In the genomic region with DNA sequence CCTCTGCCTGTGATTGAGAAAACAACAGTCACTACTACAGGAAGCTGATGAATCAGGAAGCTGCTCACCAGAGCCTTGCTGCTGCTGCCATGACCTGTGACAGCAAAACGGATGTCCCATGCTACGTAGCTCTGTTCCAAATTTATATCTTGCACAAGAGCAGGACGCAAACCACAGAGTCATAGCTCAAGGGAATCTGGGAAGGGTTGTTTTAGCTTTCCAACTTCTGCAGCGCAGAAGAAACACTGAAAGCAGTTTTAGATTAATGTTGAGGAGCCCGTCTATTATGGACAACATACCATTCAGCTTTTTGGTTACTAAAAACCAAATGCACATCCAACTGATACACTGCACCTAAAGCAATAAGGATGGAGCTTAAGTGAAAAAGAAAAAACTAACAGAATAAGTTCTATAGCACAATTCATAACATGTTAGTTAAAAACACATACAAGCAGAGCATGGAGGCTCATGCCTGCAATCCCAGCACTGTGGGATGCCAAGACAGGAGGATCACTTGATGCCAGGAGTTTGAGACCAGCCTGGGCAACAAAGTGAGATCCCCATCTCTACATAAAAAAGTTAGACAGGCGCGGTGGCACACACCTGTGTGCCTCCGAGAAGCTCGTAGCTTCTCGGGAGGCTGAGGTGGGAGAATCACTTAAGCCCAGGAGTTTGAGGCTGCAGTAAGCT, we compare ENCODE assay signal across 8 cellular contexts. TPM values are rescaled to one million over a fixed set of nuclear protein-coding genes. Genes with fewer than 3 reads are reported as not detected.
A peak's percentile ranks its signal among the peaks of the same experiment; 100 is the strongest.
DNase-seq lines count a peak whose midpoint lies in the region; ATAC-seq and TF ChIP-seq lines count a peak whose summit lies in the region.

No MANE protein-coding gene starts in this region.

- H3K79me2 ChIP-seq in HCT116 (ENCODE audit: insufficient read depth, low read length) (no peaks in the 10 kb centered on the region), SK-N-SH (ENCODE audit: insufficient read depth) (no peaks in the 10 kb centered on the region)

- POLR2A ChIA-PET in HCT116 (lab: Charles Lee), result interaction anchor here (1.6 kb wide), 1 partner anchor 9 kb away, joined by 3 read pairs; no protein-coding TSS in a partner anchor
- POLR2A ChIA-PET in SK-N-SH (lab: Yijun Ruan, JAX), result no interaction called here

- CTCF ChIA-PET in HCT116 (lab: Charles Lee) (interaction anchor here (1.4 kb wide), 2 partner anchors 8 to 11 kb away, joined by 6 to 11 read pairs; no protein-coding TSS in a partner anchor), SK-N-SH (lab: Yijun Ruan, JAX) (interaction anchor here (1.2 to 12.2 kb wide), 9 partner anchors 10 to 137 kb away, joined by 3 to 111 read pairs (median 5); no protein-coding TSS in a partner anchor)

- ATAC-seq in HCT116, result no peak
- peak; percentile 79 for ATAC-seq in body of pancreas
- ATAC-seq in HG03439 (IDR thresholded peaks at IDR 0.05; ENCODE audit: unreplicated experiment), result no peak
- no peak for ATAC-seq in HG03469 (IDR thresholded peaks at IDR 0.05; ENCODE audit: unreplicated experiment)
- no peak for ATAC-seq in GM19035 (IDR thresholded peaks at IDR 0.05; ENCODE audit: unreplicated experiment)

- H3K9ac ChIP-seq in HCT116 (ENCODE audit: low read length) (no peak overlapping the region), SK-N-SH (no peak overlapping the region)

- H3K4me2 ChIP-seq in HCT116 (ENCODE audit: low read length), result no peak overlapping the region
- H3K4me2 ChIP-seq in SK-N-SH, result peak overlapping the region; percentile 52

- DNase-seq in HCT116 (ENCODE audit: low read depth, low spot score), result no peak
- DNase-seq in SK-N-SH, result no peak
- peak; percentile 34 to 83 (median 58) for DNase-seq in body of pancreas
- peak; percentile 85 for DNase-seq in kidney tubule cell (ENCODE audit: low spot score)
- DNase-seq in stimulated activated CD4-positive, alpha-beta T cell treated with anti-CD3 and anti-CD28 coated beads, Interleukin-4, amount 100 ng/mL, for 48 hours (ENCODE audit: low read depth in 2 of 2), result peak; percentile 21 to 23

- H4K20me1 ChIP-seq in HCT116 (ENCODE audit: insufficient read depth) (no peaks in the 10 kb centered on the region), SK-N-SH (ENCODE audit: insufficient read depth) (no peaks in the 10 kb centered on the region)

- TF ChIP-seq POLR2A in HCT116 (IDR thresholded peaks at IDR 0.05; ENCODE audit: borderline replicate concordance, extremely low read depth, insufficient read depth, insufficient read length) (no peak), body of pancreas (IDR thresholded peaks at IDR 0.05) (no peak)

- BruUV-seq in HCT116 (replicated peaks; lab: Mats Ljungman, UMichigan), result no TSS peak

- intact Hi-C loops in HCT116 (cut with micrococcal nuclease) (no loop called here), body of pancreas (cut with DNase I) (no loop called here)

- H3K9me2 ChIP-seq in HCT116 (ENCODE audit: insufficient read depth) (no peaks in the 10 kb centered on the region), SK-N-SH (no peaks in the 10 kb centered on the region)

- H3K4me3 ChIP-seq in HCT116 (replicated peaks in 1 of 2; ENCODE audit: low read depth in 1 of 2, low read length in 2 of 2) (no peak overlapping the region), SK-N-SH (ENCODE audit: low read depth in 2 of 2, low read length in 1 of 2) (no peak overlapping the region), body of pancreas (no peak overlapping the region)

- TF ChIP-seq CTCF in HCT116 (IDR thresholded peaks at IDR 0.05 in 2 of 3, conservative IDR thresholded peaks at IDR 0.05 in 1 of 3; ENCODE audit: borderline replicate concordance in 1 of 3, insufficient read depth in 1 of 3, low read depth in 2 of 3, low read length in 2 of 3) (no peak), SK-N-SH (IDR thresholded peaks at IDR 0.05) (no peak), body of pancreas (IDR thresholded peaks at IDR 0.05) (no peak)

- H3K27ac ChIP-seq in HCT116 (ENCODE audit: low read depth, low read length) (no peak overlapping the region), SK-N-SH (ENCODE audit: low read depth in 2 of 2, low read length in 1 of 2) (peak overlapping the region in 1 of 2 experiments; percentile 58; a peak in 2 of 4 replicates), body of pancreas (peak overlapping the region in 3 of 4 donors; percentile 2 to 19 (median 6))

- no peaks in the 10 kb centered on the region for H3K9me3 ChIP-seq in HCT116 (ENCODE audit: control insufficient read depth in 1 of 2, insufficient read depth in 1 of 2, low read depth in 1 of 2, low read length in 2 of 2)
- no peaks in the 10 kb centered on the region for H3K9me3 ChIP-seq in SK-N-SH
- H3K9me3 ChIP-seq in body of pancreas, result no peaks in the 10 kb centered on the region

- H3K27me3 ChIP-seq in HCT116 (ENCODE audit: insufficient read depth, low read length) (no peaks in the 10 kb centered on the region), SK-N-SH (ENCODE audit: insufficient read depth) (no peaks in the 10 kb centered on the region), body of pancreas (no peaks in the 10 kb centered on the region)

- TF ChIP-seq RAD21 in HCT116 (IDR thresholded peaks at IDR 0.05; ENCODE audit: low read depth) (no peak), SK-N-SH (IDR thresholded peaks at IDR 0.05; ENCODE audit: low read length) (no peak)

- RAD21 ChIA-PET in HCT116 (lab: Charles Lee; ENCODE audit: low non-redundant PET in 1 of 2, low total read pairs in 2 of 2, uncharacterized antibody in 2 of 2, unreplicated experiment in 2 of 2), result no interaction called here

- no peaks in the 10 kb centered on the region for H3F3A ChIP-seq in SK-N-SH (replicated peaks; ENCODE audit: insufficient read depth)

- H2AFZ ChIP-seq in HCT116 (ENCODE audit: low read depth, low read length, poor library complexity, severe bottlenecking) (peak overlapping the region; percentile 74), SK-N-SH (ENCODE audit: low read depth) (peak overlapping the region; percentile 85)

- H3K4me1 ChIP-seq in HCT116 (ENCODE audit: control insufficient read depth in 1 of 2, insufficient read depth in 2 of 2, low read length in 2 of 2) (peaks cover 0 to 16% of the 10 kb centered on the region in 2 experiments; a peak in 1 of 4 replicates), SK-N-SH (ENCODE audit: control insufficient read depth in 1 of 2, insufficient read depth in 2 of 2, low read depth in 1 of 2, low read length in 1 of 2) (no peaks in the 10 kb centered on the region; a peak in 1 of 4 replicates), body of pancreas (peaks cover 3% of the 10 kb centered on the region)

- TF ChIP-seq EP300 in SK-N-SH (IDR thresholded peaks at IDR 0.05; ENCODE audit: borderline replicate concordance in 1 of 2, low read depth in 1 of 2, low read length in 1 of 2), result no peak

- H3K36me3 ChIP-seq in HCT116 (ENCODE audit: control insufficient read depth in 1 of 2, insufficient read depth in 2 of 2, low read length in 2 of 2) (no peaks in the 10 kb centered on the region), SK-N-SH (replicated peaks in 1 of 2; ENCODE audit: control insufficient read depth in 1 of 2, insufficient read depth in 2 of 2, low read length in 1 of 2) (no peaks in the 10 kb centered on the region), body of pancreas (replicated peaks in 1 of 2; ENCODE audit: insufficient read depth in 1 of 2, low read depth in 2 of 2) (no peaks in the 10 kb centered on the region)

- 77% methylated on average over 10 of the region's 10 CpGs for WGBS in SK-N-SH (ENCODE audit: low lambda C conversion rate)
- 66 to 68% methylated on average over 9 to 10 of the region's 10 CpGs for WGBS in body of pancreas, 2 donors

TF ChIP-seq in HCT116, 20 proteins besides CTCF, POLR2A, EP300 and RAD21 (continues in another document):
- TF ChIP-seq EZH2phosphoT487 (IDR thresholded peaks at IDR 0.05; ENCODE audit: borderline replicate concordance), result no peak
- no peak for TF ChIP-seq SP1 (IDR thresholded peaks at IDR 0.05; ENCODE audit: low read depth)
- no peak for TF ChIP-seq TCF7L2 (IDR thresholded peaks at IDR 0.05; ENCODE audit: borderline replicate concordance, extremely low read depth, insufficient read depth, insufficient read length)
- no peak for TF ChIP-seq FOSL1 (IDR thresholded peaks at IDR 0.05; ENCODE audit: low read depth)
- no peak for TF ChIP-seq ZFX (IDR thresholded peaks at IDR 0.05)
- no peak for TF ChIP-seq CBX3 (IDR thresholded peaks at IDR 0.05; ENCODE audit: low read depth)

TF ChIP-seq in SK-N-SH, 30 proteins besides CTCF, POLR2A, EP300 and RAD21 (continues in another document):
- TF ChIP-seq TCF12 (IDR thresholded peaks at IDR 0.05), result no peak
- TF ChIP-seq EZH2phosphoT487 (IDR thresholded peaks at IDR 0.05; ENCODE audit: borderline replicate concordance, low read depth), result no peak
- TF ChIP-seq TEAD4 (IDR thresholded peaks at IDR 0.05; ENCODE audit: borderline replicate concordance, insufficient read depth), result no peak
- TF ChIP-seq, protein P1, sequence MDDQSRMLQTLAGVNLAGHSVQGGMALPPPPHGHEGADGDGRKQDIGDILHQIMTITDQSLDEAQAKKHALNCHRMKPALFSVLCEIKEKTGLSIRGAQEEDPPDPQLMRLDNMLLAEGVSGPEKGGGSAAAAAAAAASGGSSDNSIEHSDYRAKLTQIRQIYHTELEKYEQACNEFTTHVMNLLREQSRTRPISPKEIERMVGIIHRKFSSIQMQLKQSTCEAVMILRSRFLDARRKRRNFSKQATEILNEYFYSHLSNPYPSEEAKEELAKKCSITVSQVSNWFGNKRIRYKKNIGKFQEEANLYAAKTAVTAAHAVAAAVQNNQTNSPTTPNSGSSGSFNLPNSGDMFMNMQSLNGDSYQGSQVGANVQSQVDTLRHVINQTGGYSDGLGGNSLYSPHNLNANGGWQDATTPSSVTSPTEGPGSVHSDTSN (IDR thresholded peaks at IDR 0.05), result 0 out of 2 replicates have a peak, but pooled peaks have one; percentile 10
- TF ChIP-seq JUND (IDR thresholded peaks at IDR 0.05), result no peak
- peak; percentile 9; the same call in 1 of the 2 replicates for TF ChIP-seq FOSL2 (IDR thresholded peaks at IDR 0.05; ENCODE audit: borderline replicate concordance, low read depth)
- peak; percentile 57 for TF ChIP-seq ELF1 (IDR thresholded peaks at IDR 0.05)

RNA-seq across cellular contexts. Expression of a gene that starts 1.7 kb away (rescaled TPM):
- not detected for total RNA-seq in HCT116 (2021; ENCODE audit: unreplicated experiment)
- polyA plus RNA-seq in HCT116 (2012), result 0.04 and 0.05 TPM in 2 replicates
- not detected in 2 replicates for polyA plus RNA-seq in SK-N-SH (2012; rRNA removed)
- not detected in 2 replicates for polyA plus RNA-seq in SK-N-SH (2012; cell fraction: cytosol; rRNA removed)
- 0.11 and 0.13 TPM in 2 replicates for polyA plus RNA-seq in SK-N-SH (2012; cell fraction: nucleus; rRNA removed)
- total RNA-seq in body of pancreas, result not detected

RNA-seq across cellular contexts. Expression of a gene that starts 21.1 kb away (rescaled TPM):
- total RNA-seq in HCT116 (2021; ENCODE audit: unreplicated experiment) (2.5 TPM), body of pancreas (10 to 100 TPM; 37.1 to 93.9 TPM)
- polyA plus RNA-seq in HCT116 (2012), result 1.6 and 1.8 TPM in 2 replicates
- 0.07 and 0.08 TPM in 2 replicates for polyA plus RNA-seq in SK-N-SH (2012; rRNA removed)
- polyA plus RNA-seq in SK-N-SH (2012; cell fraction: cytosol; rRNA removed), result 0.05 and 0.07 TPM in 2 replicates
- polyA plus RNA-seq in SK-N-SH (2012; cell fraction: nucleus; rRNA removed), result 0.11 and 0.54 TPM in 2 replicates

RNA-seq across cellular contexts. Expression of a gene that starts 37.6 kb away (rescaled TPM):
- total RNA-seq in HCT116 (2021; ENCODE audit: unreplicated experiment), result 0.27 TPM
- 0.04 and 0.05 TPM in 2 replicates for polyA plus RNA-seq in HCT116 (2012)
- 0.05 and 0.08 TPM in 2 replicates for polyA plus RNA-seq in SK-N-SH (2012; rRNA removed)
- polyA plus RNA-seq in SK-N-SH (2012; cell fraction: cytosol; rRNA removed), result 0.03 and 0.05 TPM in 2 replicates
- 0.46 and 0.58 TPM in 2 replicates for polyA plus RNA-seq in SK-N-SH (2012; cell fraction: nucleus; rRNA removed)
- total RNA-seq in body of pancreas, result under 1 TPM; 0.33 to 0.52 TPM

Comparison
In these comparisons a context has a peak if more than half of its experiments do, and no peak if none do; other contexts are left out.
1. DNase-seq: peak in body of pancreas (4 of 4), kidney tubule cell (single experiment) and stimulated activated CD4-positive, alpha-beta T cell treated with anti-CD3 and anti-CD28 coated beads, Interleukin-4, amount 100 ng/mL, for 48 hours (2 of 2); none in HCT116 (single experiment) and SK-N-SH (single experiment).
2. RNA of a gene that starts 21.1 kb away (total RNA-seq): 37.1 to 93.9 TPM in body of pancreas; 2.5 TPM in HCT116 (single experiment); every median in the first group is over 10 times any median in the second.